8 cellular contexts compared by ENCODE assay signal in the genomic region with DNA sequence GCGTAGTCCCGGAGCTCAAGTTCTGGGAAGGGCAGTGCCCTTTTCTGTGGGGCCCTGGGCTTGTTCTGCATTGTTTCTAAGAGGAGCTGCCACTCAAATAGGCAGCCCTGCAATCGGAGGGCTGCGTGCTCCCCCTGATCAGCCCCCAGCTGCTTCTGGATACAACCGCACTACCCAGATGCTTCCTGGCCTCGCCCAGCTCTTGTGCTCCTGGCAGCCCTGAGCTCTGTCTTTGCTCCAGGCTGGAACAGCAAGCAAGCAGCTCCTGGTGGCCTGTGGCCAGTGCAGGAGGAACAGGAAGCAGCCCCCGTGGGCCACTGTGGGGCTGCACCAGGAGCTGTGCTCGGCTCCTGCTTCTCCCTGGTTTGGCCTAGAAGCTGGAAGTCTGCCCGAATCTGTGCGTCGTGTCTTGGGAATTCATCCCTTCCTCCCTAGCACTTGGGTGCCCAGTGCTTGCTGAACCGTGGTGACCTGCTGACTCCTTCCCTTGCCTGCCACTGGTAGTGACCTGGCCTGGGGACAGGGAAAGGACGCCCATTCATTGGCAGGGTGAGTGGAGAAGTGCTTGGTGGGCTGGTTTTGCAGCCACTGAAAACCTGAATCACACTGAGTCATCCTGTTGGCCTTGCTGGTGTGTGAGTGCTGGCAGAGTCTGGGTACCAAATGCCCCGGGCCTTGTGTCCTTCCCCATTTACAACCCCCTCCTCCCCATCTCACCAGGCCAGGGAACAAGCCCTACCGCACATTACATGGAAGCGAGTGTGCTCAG. TPM values are rescaled to one million over a fixed set of nuclear protein-coding genes. Genes with fewer than 3 reads are reported as not detected.
DNase-seq lines count a peak whose midpoint lies in the region; ATAC-seq lines count a peak whose summit lies in the region.

No MANE protein-coding gene starts in this region.

- ATAC-seq in GM19452 (IDR thresholded peaks at IDR 0.05; ENCODE audit: unreplicated experiment), result no peak

- DNase-seq in ACHN, result peak; percentile 96
- DNase-seq in KBM-7, result peak; percentile 92
- peak; percentile 82 for DNase-seq in dermis blood vessel endothelial cell
- peak; percentile 25 for DNase-seq in midbrain (lab: John Stamatoyannopoulos, UW)
- no peak for DNase-seq in activated CD4-positive, alpha-beta T cell treated with anti-CD3 and anti-CD28 coated beads, Interleukin-2, amount 50 U/mL, for 1 hour
- DNase-seq in ecto neural progenitor cell (ENCODE audit: low spot score), result no peak
- DNase-seq in NCI-H1092 treated with DMSO at 0.1 percent for 48 hours (lab: John Stamatoyannopoulos, UW), result no peak

- in situ Hi-C loops in ACHN (cut with HindIII; ENCODE audit: low pct_ligation_motif_present, low pct_unique_long_range_greater_than_20kb, low sequenced_read_pairs), result loop anchor here (25.0 kb wide), 1 partner anchor 90 kb away; no protein-coding TSS in a partner anchor
- in situ Hi-C loops in KBM-7 (cut with MboI; ENCODE audit: low pct_unique_long_range_greater_than_20kb, low sequenced_read_pairs), result loop anchor here (25.0 kb wide), 1 partner anchor 90 kb away; no protein-coding TSS in a partner anchor

RNA-seq across cellular contexts. Expression of a gene that starts 27.3 kb away (rescaled TPM):
- total RNA-seq in dermis blood vessel endothelial cell, result not detected in 2 replicates

RNA-seq across cellular contexts. Expression of a gene that starts 49.1 kb away (rescaled TPM):
- total RNA-seq in dermis blood vessel endothelial cell, result 24.0 and 36.3 TPM in 2 replicates

Comparison
In these comparisons a context has a peak if more than half of its experiments do, and no peak if none do; other contexts are left out.
1. DNase-seq: peak in ACHN (single experiment), KBM-7 (single experiment), dermis blood vessel endothelial cell (single experiment) and midbrain (single experiment); none in activated CD4-positive, alpha-beta T cell treated with anti-CD3 and anti-CD28 coated beads, Interleukin-2, amount 50 U/mL, for 1 hour (single experiment), ecto neural progenitor cell (single experiment) and NCI-H1092 treated with DMSO at 0.1 percent for 48 hours (single experiment).